ENCODE assay signal across 8 cellular contexts in the genomic region with DNA sequence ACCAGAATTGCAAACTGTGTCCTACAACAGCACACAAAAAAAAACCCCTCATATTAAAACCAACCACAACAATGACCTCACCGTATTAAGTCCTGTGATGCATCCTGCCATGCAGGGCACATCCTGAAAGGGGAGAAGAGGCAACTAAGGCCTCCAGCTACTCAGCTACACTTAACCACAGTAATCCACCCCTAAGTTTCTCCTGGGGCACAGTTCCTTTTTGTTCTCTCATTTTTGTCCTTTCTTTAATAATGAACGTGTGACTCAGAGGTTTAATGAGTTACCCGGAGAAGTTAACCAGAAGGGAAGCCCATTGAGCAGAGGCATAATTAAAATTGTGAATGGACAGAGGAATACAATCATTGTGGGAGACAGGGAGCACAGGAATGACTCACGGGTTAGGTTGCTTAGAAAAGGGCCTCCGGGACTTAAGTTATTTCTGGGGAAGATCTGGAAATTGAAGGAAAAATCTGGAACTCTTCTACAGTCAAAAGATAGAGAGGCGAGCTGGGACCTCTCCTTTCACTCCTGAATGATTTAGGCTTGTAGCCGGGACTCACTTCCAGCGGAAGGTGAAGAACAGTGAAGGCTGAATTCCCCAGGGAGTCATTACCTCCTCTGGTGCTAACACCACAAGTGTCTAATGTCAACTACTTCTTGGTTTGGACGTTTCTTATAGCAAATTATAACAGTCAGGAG. TPM values are rescaled to one million over a fixed set of nuclear protein-coding genes. Genes with fewer than 3 reads are reported as not detected.
DNase-seq lines count a peak whose midpoint lies in the region; ATAC-seq and TF ChIP-seq lines count a peak whose summit lies in the region.

No MANE protein-coding gene starts in this region.

- H3K4me3 Mint-ChIP-seq in activated naive CD8-positive, alpha-beta T cell treated with anti-CD3 and anti-CD28 coated beads, Interleukin-2, amount 10 ng/mL, durations not matched to agents 7 days and 5 days: no peak overlapping the region
- H3K4me3 Mint-ChIP-seq in naive thymus-derived CD4-positive, alpha-beta T cell: no peak overlapping the region

- H3K27ac Mint-ChIP-seq in activated naive CD8-positive, alpha-beta T cell treated with anti-CD3 and anti-CD28 coated beads, Interleukin-2, amount 10 ng/mL, durations not matched to agents 7 days and 5 days: peak overlapping the region; percentile 0
- H3K27ac Mint-ChIP-seq in naive thymus-derived CD4-positive, alpha-beta T cell: no peak overlapping the region

- peaks cover 11% of the 10 kb centered on the region for H3K4me1 Mint-ChIP-seq in activated naive CD8-positive, alpha-beta T cell treated with anti-CD3 and anti-CD28 coated beads, Interleukin-2, amount 10 ng/mL, durations not matched to agents 7 days and 5 days
- peaks cover 0 to 12% (median 5%) of the 10 kb centered on the region in 7 donors for H3K4me1 Mint-ChIP-seq in naive thymus-derived CD4-positive, alpha-beta T cell

- intact Hi-C loops in naive thymus-derived CD4-positive, alpha-beta T cell (cut with micrococcal nuclease): no loop called here

- POLR2A ChIA-PET in activated naive CD8-positive, alpha-beta T cell treated with anti-CD3 and anti-CD28 coated beads, Interleukin-2, amount 10 ng/mL, durations not matched to agents 7 days and 5 days (lab: Charles Lee): no interaction called here
- POLR2A ChIA-PET in naive thymus-derived CD4-positive, alpha-beta T cell (lab: Charles Lee): no interaction called here

- peaks cover 19% of the 10 kb centered on the region for H3K9me3 Mint-ChIP-seq in activated naive CD8-positive, alpha-beta T cell treated with anti-CD3 and anti-CD28 coated beads, Interleukin-2, amount 10 ng/mL, durations not matched to agents 7 days and 5 days
- peaks cover 0 to 18% (median 4%) of the 10 kb centered on the region in 11 donors for H3K9me3 Mint-ChIP-seq in naive thymus-derived CD4-positive, alpha-beta T cell

- H3K9me3 ChIP-seq in naive thymus-derived CD4-positive, alpha-beta T cell (ENCODE audit: control insufficient read depth in 2 of 3, low read length in 3 of 3): no peaks in the 10 kb centered on the region

- no peak overlapping the region for H3K4me3 ChIP-seq in AG09309 (ENCODE audit: control insufficient read depth, low read depth, low read length)
- no peak overlapping the region for H3K4me3 ChIP-seq in naive thymus-derived CD4-positive, alpha-beta T cell (ENCODE audit: low read length)

- no peaks in the 10 kb centered on the region for H3K27me3 Mint-ChIP-seq in activated naive CD8-positive, alpha-beta T cell treated with anti-CD3 and anti-CD28 coated beads, Interleukin-2, amount 10 ng/mL, durations not matched to agents 7 days and 5 days
- H3K27me3 Mint-ChIP-seq in naive thymus-derived CD4-positive, alpha-beta T cell: no peaks in the 10 kb centered on the region

- H3K4me1 ChIP-seq in naive thymus-derived CD4-positive, alpha-beta T cell (ENCODE audit: control insufficient read depth in 2 of 2, insufficient read depth in 2 of 2, low read length in 2 of 2): no peaks in the 10 kb centered on the region

- no peaks in the 10 kb centered on the region for H3K27me3 ChIP-seq in naive thymus-derived CD4-positive, alpha-beta T cell (ENCODE audit: control insufficient read depth in 2 of 2, insufficient read depth in 2 of 2, low read length in 2 of 2)

- H3K36me3 ChIP-seq in naive thymus-derived CD4-positive, alpha-beta T cell (ENCODE audit: control insufficient read depth in 2 of 3, insufficient read depth in 3 of 3, low read length in 3 of 3): no peaks in the 10 kb centered on the region

- peak; percentile 94 for DNase-seq in AG09309 (ENCODE audit: low read depth)
- DNase-seq in HT-29 (ENCODE audit: low spot score): peak; percentile 73
- no peak for DNase-seq in activated naive CD8-positive, alpha-beta T cell treated with anti-CD3 and anti-CD28 coated beads, Interleukin-2, amount 10 ng/mL, durations not matched to agents 7 days and 5 days
- no peak for DNase-seq in naive thymus-derived CD4-positive, alpha-beta T cell
- no peak for DNase-seq in NCI-H1436 (lab: John Stamatoyannopoulos, UW)
- no peak for DNase-seq in D341Med (ENCODE audit: low spot score)
- DNase-seq in DMS79 treated with DMSO at 0.1 percent for 48 hours (lab: John Stamatoyannopoulos, UW): no peak

- ATAC-seq in GM19395 (IDR thresholded peaks at IDR 0.05; ENCODE audit: unreplicated experiment): peak; percentile 85
- ATAC-seq in activated naive CD8-positive, alpha-beta T cell treated with anti-CD3 and anti-CD28 coated beads, Interleukin-2, amount 10 ng/mL, durations not matched to agents 7 days and 5 days (ENCODE audit: low read depth): peak; percentile 52
- ATAC-seq in naive thymus-derived CD4-positive, alpha-beta T cell: peak; percentile 31

- no peak overlapping the region for H3K27ac ChIP-seq in naive thymus-derived CD4-positive, alpha-beta T cell (ENCODE audit: low read depth, low read length)

- CTCF ChIA-PET in naive thymus-derived CD4-positive, alpha-beta T cell (lab: Charles Lee): no interaction called here

- peaks cover 12% of the 10 kb centered on the region for H3K36me3 Mint-ChIP-seq in activated naive CD8-positive, alpha-beta T cell treated with anti-CD3 and anti-CD28 coated beads, Interleukin-2, amount 10 ng/mL, durations not matched to agents 7 days and 5 days
- peaks cover 0 to 14% (median 7%) of the 10 kb centered on the region in 5 donors for H3K36me3 Mint-ChIP-seq in naive thymus-derived CD4-positive, alpha-beta T cell

- no peak for TF ChIP-seq CTCF in AG09309 (IDR thresholded peaks at IDR 0.05; ENCODE audit: control insufficient read depth, insufficient read depth, low read depth, low read length, missing control alignments)

RNA-seq across cellular contexts. Expression of gene HIVEP3, which starts 36.9 kb away (rescaled TPM):
- 1.1 and 2.4 TPM in 2 replicates for total RNA-seq in HT-29 (2014; rRNA removed; shearing (Covaris generic))
- 10 to 100 TPM; 10.1 to 10.7 TPM for total RNA-seq in activated naive CD8-positive, alpha-beta T cell treated with anti-CD3 and anti-CD28 coated beads, Interleukin-2, amount 10 ng/mL, durations not matched to agents 7 days and 5 days
- 10 to 100 TPM in 2 of 5 experiments, 1 to 10 TPM in 3; 6.6 to 19.1 (median 7.0) TPM for total RNA-seq in naive thymus-derived CD4-positive, alpha-beta T cell
- 1 to 10 TPM; 4.3 to 7.2 TPM for polyA plus RNA-seq in naive thymus-derived CD4-positive, alpha-beta T cell

Comparison
In these comparisons a context has a peak if more than half of its experiments do, and no peak if none do; other contexts are left out.
1. DNase-seq: peak in AG09309 (single experiment) and HT-29 (single experiment); none in activated naive CD8-positive, alpha-beta T cell treated with anti-CD3 and anti-CD28 coated beads, Interleukin-2, amount 10 ng/mL, durations not matched to agents 7 days and 5 days (single experiment), naive thymus-derived CD4-positive, alpha-beta T cell (0 of 9), NCI-H1436 (single experiment), D341Med (single experiment) and DMS79 treated with DMSO at 0.1 percent for 48 hours (single experiment).
2. ATAC-seq: peak in every context shown above with its lines; median percentile 85 in GM19395; 52 in activated naive CD8-positive, alpha-beta T cell treated with anti-CD3 and anti-CD28 coated beads, Interleukin-2, amount 10 ng/mL, durations not matched to agents 7 days and 5 days; 31 in naive thymus-derived CD4-positive, alpha-beta T cell.